In the genomic region with DNA sequence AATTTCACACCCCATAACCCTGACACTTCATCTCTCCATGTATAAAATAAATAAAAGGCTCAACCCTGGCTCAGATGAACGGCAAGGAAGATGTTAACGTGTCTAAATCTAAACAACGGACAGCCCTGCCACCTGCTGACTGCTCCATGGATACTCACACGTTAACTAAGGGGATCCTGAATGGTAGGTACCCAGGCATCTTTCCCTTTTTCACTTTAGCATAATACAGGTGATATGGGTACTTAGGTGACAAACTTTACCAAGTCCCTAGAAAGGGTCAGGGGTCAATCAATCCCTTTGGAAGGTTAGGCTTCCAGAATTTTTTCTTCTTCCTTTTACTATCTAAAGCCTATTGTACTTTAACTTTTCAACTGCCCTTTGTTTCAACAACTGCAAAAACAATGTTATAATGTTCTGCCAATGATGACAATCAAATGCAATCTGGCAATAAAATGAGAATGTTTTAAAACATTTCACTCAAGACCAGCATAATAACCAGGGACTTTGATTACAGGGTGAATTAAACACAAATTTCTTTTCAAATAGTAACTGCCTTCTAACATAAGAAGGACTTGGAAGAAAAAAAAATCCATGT, we compare ENCODE assay signal across 11 cellular contexts. TPM values are rescaled to one million over a fixed set of nuclear protein-coding genes. Genes with fewer than 3 reads are reported as not detected.
A peak's percentile ranks its signal among the peaks of the same experiment; 100 is the strongest.
DNase-seq lines count a peak whose midpoint lies in the region; ATAC-seq, FAIRE-seq and TF ChIP-seq lines count a peak whose summit lies in the region.
"Had no signal": no experiment of that assay in that cellular context is flagged by ENCODE, and none has a peak within 500 bp of the region (broad histone marks: within the 10 kb centered on the region; RNA-seq: fewer than 3 reads in every experiment).

No MANE protein-coding gene starts in this region.

- H3K27me3 ChIP-seq in dorsolateral prefrontal cortex = no peaks in the 10 kb centered on the region
- no peaks in the 10 kb centered on the region for H3K27me3 ChIP-seq in muscle layer of colon (ENCODE audit: control insufficient read depth in 1 of 2, insufficient read depth in 2 of 2, low read length in 2 of 2)
- no peaks in the 10 kb centered on the region for H3K27me3 ChIP-seq in PC-9 (ENCODE audit: insufficient read depth, low read depth)
- no peaks in the 10 kb centered on the region for H3K27me3 ChIP-seq in CD8-positive, alpha-beta memory T cell (ENCODE audit: insufficient read depth, low read length, poor library complexity, severe bottlenecking)

- H3K79me2 ChIP-seq in PC-9 (ENCODE audit: low read depth) = no peaks in the 10 kb centered on the region

- peak overlapping the region; percentile 12 for H3K9ac ChIP-seq in muscle layer of colon (ENCODE audit: low read length)

- peaks cover under 1 to 23% of the 10 kb centered on the region in 2 donors for H3K27me3 Mint-ChIP-seq in CD8-positive, alpha-beta memory T cell

- POLR2A ChIA-PET in PC-9 (lab: Charles Lee; ENCODE audit: unreplicated experiment) = no interaction called here
- POLR2A ChIA-PET in CD8-positive, alpha-beta memory T cell (lab: Charles Lee) = no interaction called here

- H3K9me3 Mint-ChIP-seq in CD8-positive, alpha-beta memory T cell = no peaks in the 10 kb centered on the region
- H3K9me3 Mint-ChIP-seq: T-helper 1 cell treated with Interleukin-12 subunit alpha and Interleukin-12 subunit beta and Interleukin-4 antibody, amounts not matched to agents 30 μg/mL and 1 μg/mL, for 36 hours had no signal

- H3K4me1 Mint-ChIP-seq in CD8-positive, alpha-beta memory T cell = no peaks in the 10 kb centered on the region

- intact Hi-C loops in dorsolateral prefrontal cortex (cut with DNase I) = loop anchor here in 1 of 2 donors (5.0 kb wide), 1 partner anchor 257 kb away; no protein-coding TSS in a partner anchor
- intact Hi-C loops in PC-9 (cut with micrococcal nuclease; ENCODE audit: unreplicated experiment) = loop anchor here (10.0 kb wide), 1 partner anchor 254 kb away; no protein-coding TSS in a partner anchor

- CTCF ChIA-PET in PC-9 (lab: Charles Lee) = no interaction called here
- CTCF ChIA-PET in CD8-positive, alpha-beta memory T cell (lab: Charles Lee) = no interaction called here

- BruUV-seq in PC-9 (replicated peaks; lab: Mats Ljungman, UMichigan) = no TSS peak

- peaks cover 20% of the 10 kb centered on the region for H3F3A ChIP-seq in PC-9 (ENCODE audit: insufficient read depth, low read depth)

- H3K4me1 ChIP-seq in muscle layer of colon (ENCODE audit: insufficient read depth, low read length) (peaks cover 44% of the 10 kb centered on the region), PC-9 (replicated peaks; ENCODE audit: insufficient read depth) (peaks cover 18% of the 10 kb centered on the region)
- no peaks in the 10 kb centered on the region for H3K4me1 ChIP-seq in CD8-positive, alpha-beta memory T cell (ENCODE audit: insufficient read depth, low read length)

- H4K20me1 ChIP-seq in PC-9 (ENCODE audit: insufficient read depth) = no peaks in the 10 kb centered on the region

- DNase-seq in D721Med (ENCODE audit: insufficient read length, low spot score) (no peak), M059J (ENCODE audit: low read depth) (peak; percentile 72), dorsolateral prefrontal cortex (peak in 6 of 10 donors; percentile 24 to 58 (median 55)), PC-9 (no peak), OCI-M2 (lab: John Stamatoyannopoulos, UW; ENCODE audit: unreplicated experiment) (no peak)
- DNase-seq in CD8-positive, alpha-beta memory T cell = no peak
- DNase-seq: effector CD4-positive, alpha-beta T cell had no signal

- ATAC-seq in GM21528 (IDR thresholded peaks at IDR 0.05; ENCODE audit: low FRiP score, unreplicated experiment) = no peak
- ATAC-seq: sciatic nerve had no signal

- no peak overlapping the region for H2AFZ ChIP-seq in PC-9

- no peak overlapping the region for H3K4me3 Mint-ChIP-seq in CD8-positive, alpha-beta memory T cell
- H3K4me3 Mint-ChIP-seq: T-helper 1 cell treated with Interleukin-12 subunit alpha and Interleukin-12 subunit beta and Interleukin-4 antibody, amounts not matched to agents 30 μg/mL and 1 μg/mL, for 36 hours had no signal

- H3K9me3 ChIP-seq in muscle layer of colon (ENCODE audit: low read length) (no peaks in the 10 kb centered on the region), PC-9 (ENCODE audit: insufficient read depth, low read depth) (no peaks in the 10 kb centered on the region)
- no peaks in the 10 kb centered on the region for H3K9me3 ChIP-seq in CD8-positive, alpha-beta memory T cell (ENCODE audit: low read length)

- no peaks in the 10 kb centered on the region for H3K36me3 Mint-ChIP-seq in CD8-positive, alpha-beta memory T cell

- H3K27ac ChIP-seq in dorsolateral prefrontal cortex (peak overlapping the region in 55 of 59 donors; percentile 19 to 91 (median 78)), muscle layer of colon (ENCODE audit: low read depth, low read length) (no peak overlapping the region), PC-9 (no peak overlapping the region)
- H3K27ac ChIP-seq in CD8-positive, alpha-beta memory T cell (ENCODE audit: low read depth, low read length) = no peak overlapping the region

- no peak for FAIRE-seq in D721Med (lab: Jason Lieb, UNC)

- no peak overlapping the region for H3K4me2 ChIP-seq in PC-9

- no peaks in the 10 kb centered on the region for H3K9me2 ChIP-seq in PC-9 (ENCODE audit: insufficient read depth)

- H3K36me3 ChIP-seq in muscle layer of colon (ENCODE audit: insufficient read depth, low read length) (peaks cover 24% of the 10 kb centered on the region), PC-9 (ENCODE audit: low read depth) (no peaks in the 10 kb centered on the region)
- no peaks in the 10 kb centered on the region for H3K36me3 ChIP-seq in CD8-positive, alpha-beta memory T cell (ENCODE audit: insufficient read depth, low read length)

- no peak overlapping the region for H3K27ac Mint-ChIP-seq in CD8-positive, alpha-beta memory T cell
- H3K27ac Mint-ChIP-seq: T-helper 1 cell treated with Interleukin-12 subunit alpha and Interleukin-12 subunit beta and Interleukin-4 antibody, amounts not matched to agents 30 μg/mL and 1 μg/mL, for 36 hours had no signal

- peak overlapping the region in 1 of 59 donors; percentile 15 for H3K4me3 ChIP-seq in dorsolateral prefrontal cortex
- no peak overlapping the region for H3K4me3 ChIP-seq in muscle layer of colon (ENCODE audit: low read depth in 1 of 2, low read length in 2 of 2)
- H3K4me3 ChIP-seq in PC-9 = no peak overlapping the region
- no peak overlapping the region for H3K4me3 ChIP-seq in CD8-positive, alpha-beta memory T cell (ENCODE audit: low read length)

- peak; percentile 41 for TF ChIP-seq CTCF in D721Med (IDR thresholded peaks at IDR 0.05; ENCODE audit: insufficient read depth, missing control alignments)
- TF ChIP-seq CTCF in dorsolateral prefrontal cortex (IDR thresholded peaks at IDR 0.05 in 54 of 56, conservative IDR thresholded peaks at IDR 0.05 in 2 of 56; ENCODE audit: low read depth in 1 of 56, partially characterized antibody in 56 of 56) = peak in 54 of 56 donors; percentile 23 to 70 (median 50)
- TF ChIP-seq CTCF in PC-9 (conservative IDR thresholded peaks at IDR 0.05) = no peak

RNA-seq across cellular contexts. Expression of gene IPCEF1, which starts 52.4 kb away (rescaled TPM):
- total RNA-seq in M059J (2014; rRNA removed; shearing (Covaris generic)) = 0.32 and 1.6 TPM in 2 replicates
- total RNA-seq in dorsolateral prefrontal cortex (100 to 1,000 TPM in 83 of 120 experiments, 10 to 100 TPM in 37; 28.7 to 205 (median 114) TPM), PC-9 (2021) (0.28 and 0.57 TPM in 2 replicates)
- 10 to 100 TPM; 17.7 to 19.2 TPM for total RNA-seq in CD8-positive, alpha-beta memory T cell
- 57.8 TPM for polyA plus RNA-seq in CD8-positive, alpha-beta memory T cell

Comparison
In these comparisons a context has a peak if more than half of its experiments do, and no peak if none do; other contexts are left out.
1. DNase-seq: peak in M059J (single experiment) and dorsolateral prefrontal cortex (6 of 10); none in D721Med (single experiment), PC-9 (0 of 2), CD8-positive, alpha-beta memory T cell (0 of 5) and OCI-M2 (single experiment).
2. H3K27ac ChIP-seq: peak in dorsolateral prefrontal cortex (55 of 59); none in muscle layer of colon (single experiment), PC-9 (single experiment) and CD8-positive, alpha-beta memory T cell (single experiment).